ENCODE assay signal across 8 cellular contexts in the genomic region with DNA sequence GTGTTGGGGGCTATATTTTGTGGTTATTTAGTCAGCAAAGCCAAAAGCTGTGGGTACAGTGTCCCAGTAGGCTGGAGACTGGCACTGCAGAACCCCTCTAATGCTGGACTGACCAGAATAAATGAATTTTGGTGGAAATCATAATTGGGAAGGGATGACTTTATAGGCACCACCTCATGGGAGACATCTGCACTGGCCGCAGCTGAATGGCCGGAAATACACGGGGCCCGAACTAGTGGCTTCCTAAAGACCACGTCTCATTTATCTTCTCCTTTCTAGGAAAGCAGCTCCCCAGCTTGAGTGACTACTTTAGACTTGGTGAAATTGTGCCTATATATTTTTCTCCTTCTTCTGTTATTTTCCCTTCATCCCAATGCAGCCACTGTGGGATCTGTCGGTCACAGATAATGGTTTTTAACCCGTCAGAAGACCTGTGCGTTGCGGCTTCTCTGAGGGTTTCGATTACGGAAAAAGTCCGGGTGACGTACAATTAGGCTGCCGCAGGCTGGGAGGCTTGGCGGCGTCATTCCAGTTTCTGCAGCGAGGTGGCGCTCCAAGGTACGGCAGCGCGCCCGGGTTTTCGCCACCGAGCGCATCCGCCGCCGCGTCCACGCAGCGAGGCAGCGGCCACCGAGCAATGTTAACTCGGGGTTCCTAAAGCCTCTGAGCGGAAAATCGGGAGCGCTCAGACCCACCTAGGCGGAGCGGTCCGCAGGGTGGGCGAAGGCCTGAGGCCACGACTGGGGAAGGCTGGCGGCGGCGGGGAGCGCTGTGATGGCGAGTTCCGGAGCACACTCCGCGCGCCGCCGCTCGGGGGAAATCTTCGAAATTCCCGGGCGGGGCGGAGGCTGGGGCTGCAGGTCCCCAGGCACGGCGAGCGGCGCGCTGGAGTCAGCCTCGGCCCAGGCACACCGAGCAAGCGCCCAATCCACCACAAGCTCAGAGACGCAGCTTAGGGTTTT. TPM values are rescaled to one million over a fixed set of nuclear protein-coding genes. Genes with fewer than 3 reads are reported as not detected.
DNase-seq lines count a peak whose midpoint lies in the region; ATAC-seq and TF ChIP-seq lines count a peak whose summit lies in the region.

No MANE protein-coding gene starts in this region.

- H3F3A ChIP-seq in neural cell (ENCODE audit: insufficient read depth, low read length, poor library complexity, severe bottlenecking) = no peaks in the 10 kb centered on the region

- H3K4me3 Mint-ChIP-seq in activated T-cell treated with anti-CD3 and anti-CD28 coated beads, Interleukin-2, amount 50 U/mL, for 72 hours = peak overlapping the region; percentile 85 to 98

- H3K27me3 Mint-ChIP-seq in activated T-cell treated with anti-CD3 and anti-CD28 coated beads, Interleukin-2, amount 50 U/mL, for 72 hours (ENCODE audit: low read depth) = peaks cover 56% of the 10 kb centered on the region

- H3K36me3 ChIP-seq in neural cell (ENCODE audit: insufficient read depth, low read length) = no peaks in the 10 kb centered on the region
- no peaks in the 10 kb centered on the region for H3K36me3 ChIP-seq in stomach smooth muscle (ENCODE audit: control insufficient read depth in 2 of 2, insufficient read depth in 2 of 2, low read length in 2 of 2)

- peak; percentile 93 for TF ChIP-seq RAD21 in neural cell (conservative IDR thresholded peaks at IDR 0.05)

- H3K4me1 ChIP-seq in stomach smooth muscle (ENCODE audit: control insufficient read depth, insufficient read depth, low read length) = peaks cover 58% of the 10 kb centered on the region

- H3K27ac ChIP-seq in neural cell (ENCODE audit: low read length) (no peak overlapping the region), stomach smooth muscle (ENCODE audit: low read length) (peak overlapping the region; percentile 98)

- H3K9me2 ChIP-seq in neural cell (ENCODE audit: insufficient read depth, low read length) = no peaks in the 10 kb centered on the region

- no peaks in the 10 kb centered on the region for H3K79me2 ChIP-seq in neural cell (replicated peaks; ENCODE audit: insufficient read depth, low read length)

- ATAC-seq in GM19455 (IDR thresholded peaks at IDR 0.05; ENCODE audit: unreplicated experiment) = peak; percentile 83
- peak; percentile 52 for ATAC-seq in HG03571 (IDR thresholded peaks at IDR 0.05; ENCODE audit: unreplicated experiment)
- ATAC-seq in activated T-cell treated with anti-CD3 and anti-CD28 coated beads, Interleukin-2, amount 50 U/mL, for 72 hours (replicated peaks in 1 of 2) = peak; percentile 66 to 79

- H3K9me3 Mint-ChIP-seq in activated T-cell treated with anti-CD3 and anti-CD28 coated beads, Interleukin-2, amount 50 U/mL, for 72 hours = no peaks in the 10 kb centered on the region

- TF ChIP-seq CTCF in neural cell (IDR thresholded peaks at IDR 0.05; ENCODE audit: poor library complexity, severe bottlenecking) = peak; percentile 96

- H3K4me2 ChIP-seq in neural cell (ENCODE audit: low read length) = peak overlapping the region; percentile 56

- no peak for TF ChIP-seq EP300 in neural cell (conservative IDR thresholded peaks at IDR 0.05; ENCODE audit: poor library complexity, severe bottlenecking)

- H3K27me3 ChIP-seq in neural cell (ENCODE audit: insufficient read depth, low read depth, low read length) (peaks cover 100% of the 10 kb centered on the region), stomach smooth muscle (ENCODE audit: control insufficient read depth in 1 of 2, insufficient read depth in 2 of 2, low read length in 2 of 2) (no peaks in the 10 kb centered on the region)

- H3K9me3 ChIP-seq in neural cell (ENCODE audit: low read length) (no peaks in the 10 kb centered on the region), stomach smooth muscle (ENCODE audit: control insufficient read depth in 2 of 2, low read length in 2 of 2) (no peaks in the 10 kb centered on the region)

- H3K36me3 Mint-ChIP-seq in activated T-cell treated with anti-CD3 and anti-CD28 coated beads, Interleukin-2, amount 50 U/mL, for 72 hours (ENCODE audit: insufficient read depth in 2 of 2) = peaks cover 2 to 10% of the 10 kb centered on the region in 2 donors

- peak overlapping the region; percentile 32 for H3K9ac ChIP-seq in neural cell (ENCODE audit: low read length)
- H3K9ac ChIP-seq in stomach smooth muscle (ENCODE audit: low read length in 2 of 2) = peak overlapping the region; percentile 72 to 77

- no peak overlapping the region for H2AFZ ChIP-seq in neural cell (ENCODE audit: low read depth, low read length)

- peak overlapping the region; percentile 72 for H3K4me3 ChIP-seq in neural cell (ENCODE audit: low read length)
- H3K4me3 ChIP-seq in stomach smooth muscle (ENCODE audit: low read length in 2 of 2) = peak overlapping the region; percentile 69 to 81

- H3K27ac Mint-ChIP-seq in activated T-cell treated with anti-CD3 and anti-CD28 coated beads, Interleukin-2, amount 50 U/mL, for 72 hours = peak overlapping the region; percentile 89

- peaks cover 30% of the 10 kb centered on the region for H3K4me1 Mint-ChIP-seq in activated T-cell treated with anti-CD3 and anti-CD28 coated beads, Interleukin-2, amount 50 U/mL, for 72 hours (ENCODE audit: low read depth)

- DNase-seq in CMK (ENCODE audit: low read depth) = peak; percentile 49
- peak; percentile 80 to 85 for DNase-seq in activated T-cell treated with anti-CD3 and anti-CD28 coated beads, Interleukin-2, amount 50 U/mL, for 72 hours
- peak; percentile 79 for DNase-seq in fibroblast of gingiva (ENCODE audit: low read depth)

- no peaks in the 10 kb centered on the region for H4K20me1 ChIP-seq in neural cell (ENCODE audit: insufficient read depth)

TF ChIP-seq in PFSK-1, 5 proteins besides CTCF, POLR2A, EP300 and RAD21:
- no peak for TF ChIP-seq REST (IDR thresholded peaks at IDR 0.05; ENCODE audit: insufficient read depth in 1 of 2, low read depth in 2 of 2, low read length in 2 of 2)
- TF ChIP-seq FOXP2 (optimal IDR thresholded peaks at IDR 0.05; ENCODE audit: borderline replicate concordance, extremely low read depth, extremely low read length, insufficient read depth) = peak; percentile 86
TF ChIP-seq in PFSK-1: peak in this region for 1.

TF ChIP-seq in neural cell, 6 proteins besides CTCF, POLR2A, EP300 and RAD21:
- TF ChIP-seq SMC3 (conservative IDR thresholded peaks at IDR 0.05; ENCODE audit: poor library complexity) (peak; percentile 98), MXI1 (conservative IDR thresholded peaks at IDR 0.05; ENCODE audit: poor library complexity, severe bottlenecking) (no peak), POLR2AphosphoS5 (IDR thresholded peaks at IDR 0.05) (peak; percentile 15), EZH2 (IDR thresholded peaks at IDR 0.05; ENCODE audit: borderline replicate concordance, insufficient read depth, low read length, poor library complexity, severe bottlenecking) (peak; percentile 54), TAF1 (IDR thresholded peaks at IDR 0.05; ENCODE audit: low read depth) (no peak)

RNA-seq across cellular contexts. Expression of gene NR2F2, which starts 26.3 kb away (rescaled TPM):
- 63.0 TPM for polyA plus RNA-seq in PFSK-1 (2012; ENCODE audit: insufficient read length, low read depth)
- total RNA-seq in activated T-cell treated with anti-CD3 and anti-CD28 coated beads, Interleukin-2, amount 50 U/mL, for 72 hours = not detected
- 0.07 TPM in 1 of 2 replicates, not detected in the other for polyA plus RNA-seq in neural cell
- not detected in 2 replicates for polyA minus RNA-seq in neural cell
